ENCODE assay signal across 9 cellular contexts in genomic region chr20:39112196-39112743, GRCh38.
DNase-seq lines count a peak whose midpoint lies in the region; ATAC-seq, FAIRE-seq and TF ChIP-seq lines count a peak whose summit lies in the region.
"Had no signal": no experiment of that assay in that cellular context is flagged by ENCODE, and none has a peak within 500 bp of the region (broad histone marks: within the 10 kb centered on the region; RNA-seq: fewer than 3 reads in every experiment).

No MANE protein-coding gene starts in this region.

- H3K27me3 ChIP-seq in K562 (ENCODE audit: control insufficient read depth in 2 of 2, insufficient read depth in 2 of 2, low read length in 2 of 2) (no peaks in the 10 kb centered on the region), upper lobe of left lung (peaks cover 0 to 11% (median 0%) of the 10 kb centered on the region in 4 donors)

- no peaks in the 10 kb centered on the region for H3K36me3 ChIP-seq in K562 (ENCODE audit: control insufficient read depth, insufficient read depth, low read length)
- H3K36me3 ChIP-seq in upper lobe of left lung, result no peaks in the 10 kb centered on the region

- no peaks in the 10 kb centered on the region for H3K9me3 ChIP-seq in K562 (replicated peaks; ENCODE audit: control insufficient read depth, insufficient read depth, low read depth, low read length)
- H3K9me3 ChIP-seq in upper lobe of left lung, result peaks cover 0 to 2% (median 0%) of the 10 kb centered on the region in 4 donors

- H3K4me3 ChIP-seq in K562 (no peak overlapping the region), upper lobe of left lung (no peak overlapping the region)
- H3K4me3 ChIP-seq: skin epidermis had no signal

- peak; percentile 78 for DNase-seq in D341Med (ENCODE audit: low spot score)
- DNase-seq in H4 (ENCODE audit: low spot score), result peak; percentile 64
- DNase-seq in NCI-H2227 treated with DMSO at 0.1 percent for 48 hours (lab: John Stamatoyannopoulos, UW), result peak; percentile 66
- peak; percentile 63 to 82 (median 69) for DNase-seq in K562 (ENCODE audit: extremely low read depth in 1 of 4, low spot score in 3 of 4)
- peak in 1 of 2 donors; percentile 24 for DNase-seq in upper lobe of left lung

- no TSS peak for BruUV-seq in K562 (replicated peaks; lab: Mats Ljungman, UMichigan)

- no peaks in the 10 kb centered on the region for H3K79me2 ChIP-seq in K562 (ENCODE audit: control insufficient read depth, insufficient read depth, low read length)

- intact Hi-C loops in K562 (cut with micrococcal nuclease), result loop anchor here (5.0 kb wide), 1 partner anchor 155 kb away; no protein-coding TSS in a partner anchor

- no peak overlapping the region for H2AFZ ChIP-seq in K562 (ENCODE audit: low read depth, low read length)

- TF ChIP-seq POLR2A in K562 (conservative IDR thresholded peaks at IDR 0.05), result no peak
- TF ChIP-seq POLR2A in upper lobe of left lung (IDR thresholded peaks at IDR 0.05), result no peak

- POLR2A ChIA-PET in K562 (lab: Yijun Ruan, JAX), result interaction anchor here (0.7 kb wide), 1 partner anchor 24 kb away, joined by 6 read pairs; no protein-coding TSS in a partner anchor

- ATAC-seq in K562 (peak; percentile 96), upper lobe of left lung (ENCODE audit: low FRiP score in 2 of 2) (peak; percentile 60 to 61), GM19351 (IDR thresholded peaks at IDR 0.05; ENCODE audit: unreplicated experiment) (no peak), GM21367 (IDR thresholded peaks at IDR 0.05; ENCODE audit: unreplicated experiment) (no peak)

- H3K27ac ChIP-seq in K562 (ENCODE audit: extremely low read depth, low read depth, low read length), result no peak overlapping the region
- no peak overlapping the region for H3K27ac ChIP-seq in upper lobe of left lung
- H3K27ac ChIP-seq: skin epidermis had no signal

- 0% methylated on average over 8 of the region's 8 CpGs for WGBS in K562 (ENCODE audit: insufficient coverage, low coverage, missing lambda C conversion rate)
- 28 to 34% methylated on average over 8 of the region's 8 CpGs for WGBS in upper lobe of left lung, 2 donors

- no peaks in the 10 kb centered on the region for H3K9me1 ChIP-seq in K562 (ENCODE audit: control insufficient read depth, insufficient read depth, low read length)

- CTCF ChIA-PET in K562 (lab: Yijun Ruan, JAX; ENCODE audit: low intra/inter-chr PET ratio), result no interaction called here

- H3K4me1 ChIP-seq in K562 (replicated peaks in 1 of 2; ENCODE audit: control insufficient read depth in 2 of 2, insufficient read depth in 2 of 2, low read length in 2 of 2) (no peaks in the 10 kb centered on the region), upper lobe of left lung (peaks cover 0 to 8% (median 0%) of the 10 kb centered on the region in 4 donors)

- TF ChIP-seq CTCF in K562 (IDR thresholded peaks at IDR 0.05 in 2 of 3, conservative IDR thresholded peaks at IDR 0.05 in 1 of 3; ENCODE audit: insufficient read depth in 2 of 3, low read depth in 1 of 3, low read length in 3 of 3) (peak; percentile 70 to 86 (median 81)), upper lobe of left lung (IDR thresholded peaks at IDR 0.05) (peak in 5 of 6 experiments; percentile 27 to 51 (median 38))

- no peak overlapping the region for H3K4me2 ChIP-seq in K562 (ENCODE audit: insufficient read depth, low read length)

- FAIRE-seq in K562 (lab: Jason Lieb, UNC), result peak; percentile 92
- peak; percentile 91 for FAIRE-seq in islet of Langerhans (lab: Jason Lieb, UNC)

- TF ChIP-seq RAD21 in K562 (CRISPR knock-in tag; conservative IDR thresholded peaks at IDR 0.05 in 1 of 2, IDR thresholded peaks at IDR 0.05 in 1 of 2), result peak; percentile 68 to 84

- TF ChIP-seq EP300 in K562 (IDR thresholded peaks at IDR 0.05; ENCODE audit: low read length), result no peak
- TF ChIP-seq EP300 in upper lobe of left lung (IDR thresholded peaks at IDR 0.05), result no peak

- in situ Hi-C loops in K562 (cut with MboI), result no loop called here

- H4K20me1 ChIP-seq in K562 (replicated peaks; ENCODE audit: control insufficient read depth, insufficient read depth, low read length), result no peaks in the 10 kb centered on the region; the same call in 1 of the 2 replicates

- peak overlapping the region in 1 of 2 experiments; percentile 6; a peak in 1 of 4 replicates for H3K9ac ChIP-seq in K562 (ENCODE audit: insufficient read depth in 1 of 2, low read depth in 2 of 2, low read length in 2 of 2)

TF ChIP-seq in K562, 482 proteins besides CTCF, POLR2A, EP300 and RAD21:
- TF ChIP-seq CREM (IDR thresholded peaks at IDR 0.05; ENCODE audit: low read depth) (0 out of 2 replicates have a peak, but pooled peaks have one; percentile 6), SMC3 (conservative IDR thresholded peaks at IDR 0.05; ENCODE audit: insufficient read depth, low read depth, low read length) (peak; percentile 54; the same call in 1 of the 2 replicates), HMGXB4 (CRISPR knock-in tag; IDR thresholded peaks at IDR 0.05) (no peak), HOXB6 (CRISPR knock-in tag; IDR thresholded peaks at IDR 0.05; ENCODE audit: borderline replicate concordance) (no peak), TAF7 (tag; IDR thresholded peaks at IDR 0.05) (no peak), RFX1 (IDR thresholded peaks at IDR 0.05) (peak; percentile 62), ZNF280A (IDR thresholded peaks at IDR 0.05; ENCODE audit: low read depth, partially characterized antibody) (no peak), DEAF1 (CRISPR knock-in tag; IDR thresholded peaks at IDR 0.05) (peak; percentile 57; the same call in 1 of the 2 replicates), BRD9 (IDR thresholded peaks at IDR 0.05; ENCODE audit: low read depth, partially characterized antibody) (no peak), STAG1 (CRISPR knock-in tag; IDR thresholded peaks at IDR 0.05; ENCODE audit: borderline replicate concordance) (peak; percentile 21; the same call in 1 of the 2 replicates)

Comparison
In these comparisons a context has a peak if more than half of its experiments do, and no peak if none do; other contexts are left out.
1. ATAC-seq: peak in K562 (single experiment) and upper lobe of left lung (2 of 2); none in GM19351 (single experiment) and GM21367 (single experiment).